24 cellular contexts compared by ENCODE assay signal in genomic region chr20:63469019-63469712, GRCh38. TPM values are rescaled to one million over a fixed set of nuclear protein-coding genes. Genes with fewer than 3 reads are reported as not detected.
"Had no signal": no experiment of that assay in that cellular context is flagged by ENCODE, and none has a peak within 500 bp of the region (broad histone marks: within the 10 kb centered on the region; RNA-seq: fewer than 3 reads in every experiment).

No MANE protein-coding gene starts in this region.

- H3K4me3 ChIP-seq: left ventricle myocardium inferior, ovary, psoas muscle, suprapubic skin, transverse colon had no signal

- DNase-seq: activated CD4-positive, alpha-beta T cell treated with anti-CD3 and anti-CD28 coated beads for 4 hours; activated CD4-positive, alpha-beta T cell treated with anti-CD3 and anti-CD28 coated beads, Interleukin-2, amount 50 U/mL, for 48 hours; activated CD4-positive, CD25-positive, alpha-beta regulatory T cell; activated naive CD4-positive, alpha-beta T cell treated with Interleukin-2 at 50 U/mL for 16 hours; activated naive CD8-positive, alpha-beta T cell treated with anti-CD3 and anti-CD28 coated beads for 36 hours; activated T-cell treated with anti-CD3 and anti-CD28 coated beads, Interleukin-2, amount 50 U/mL, for 48 hours; cortex of kidney; left ventricle myocardium inferior; naive thymus-derived CD4-positive, alpha-beta T cell; ovary; psoas muscle; right cardiac atrium; stimulated activated CD4-positive, alpha-beta T cell treated with anti-CD3 and anti-CD28 coated beads, Interleukin-1b, Interleukin-23, amount 100 ng/mL, for 48 hours; stimulated activated naive CD8-positive, alpha-beta T cell treated with anti-CD3 and anti-CD28 coated beads, Interleukin-15, amount 100 ng/mL, for 72 hours; T-helper 17 cell; transverse colon had no signal

- H3K36me3 ChIP-seq: left ventricle myocardium inferior, neutrophil, ovary, suprapubic skin, transverse colon had no signal

- FAIRE-seq: bronchial epithelial cell, endometrium, urothelium cell line had no signal

- H3K27ac ChIP-seq: left ventricle myocardium inferior, neutrophil, ovary, psoas muscle, suprapubic skin, transverse colon had no signal

- H3K9me3 ChIP-seq: left ventricle myocardium inferior, neutrophil, ovary, psoas muscle, suprapubic skin, transverse colon had no signal

RNA-seq across cellular contexts. Expression of gene KCNQ2, which starts 3.3 kb away (rescaled TPM):
- total RNA-seq: bronchial epithelial cell, epithelial cell of proximal tubule, fibroblast of villous mesenchyme, lung microvascular endothelial cell, ovary, T-helper 17 cell had no signal
- polyA plus RNA-seq: naive thymus-derived CD4-positive, alpha-beta T cell; ovary had no signal
